In genomic region chr2:158740591-158740990, GRCh38 we compare ENCODE assay signal across 23 cellular contexts. TPM values are rescaled to one million over a fixed set of nuclear protein-coding genes. Genes with fewer than 3 reads are reported as not detected.
DNase-seq lines count a peak whose midpoint lies in the region; ATAC-seq and TF ChIP-seq lines count a peak whose summit lies in the region.
"Had no signal": no experiment of that assay in that cellular context is flagged by ENCODE, and none has a peak within 500 bp of the region (broad histone marks: within the 10 kb centered on the region; RNA-seq: fewer than 3 reads in every experiment).

No MANE protein-coding gene starts in this region.

- H3K4me1 Mint-ChIP-seq in mesothelial cell of epicardium: peaks cover 31% of the 10 kb centered on the region
- H3K4me1 Mint-ChIP-seq: activated naive CD4-positive, alpha-beta T cell treated with anti-CD3 and anti-CD28 coated beads, Interleukin-2, amount 50 U/mL, for 24 hours; B cell had no signal

- H3K9me2 ChIP-seq in PC-3 (replicated peaks; ENCODE audit: low read length): no peaks in the 10 kb centered on the region

- H3K4me3 Mint-ChIP-seq in mesothelial cell of epicardium: no peak overlapping the region
- H3K4me3 Mint-ChIP-seq: activated naive CD4-positive, alpha-beta T cell treated with anti-CD3 and anti-CD28 coated beads, Interleukin-2, amount 50 U/mL, for 24 hours; B cell; naive B cell had no signal

- H3K9ac ChIP-seq in PC-3 (ENCODE audit: low read length): no peak overlapping the region
- H3K9ac ChIP-seq: KMS-11, parathyroid adenoma had no signal

- no peaks in the 10 kb centered on the region for H3F3A ChIP-seq in PC-3 (ENCODE audit: low read length, unreplicated experiment)

- ATAC-seq in PC-3 (no peak), GM21528 (IDR thresholded peaks at IDR 0.05; ENCODE audit: low FRiP score, unreplicated experiment) (no peak), GM18502 (IDR thresholded peaks at IDR 0.05; ENCODE audit: poor library complexity, unreplicated experiment) (no peak)

- no peaks in the 10 kb centered on the region for H4K20me1 ChIP-seq in PC-3 (ENCODE audit: low read length)

- POLR2A ChIA-PET in PC-3 (lab: Charles Lee; ENCODE audit: unreplicated experiment): no interaction called here

- TF ChIP-seq CTCF in HFF-Myc (IDR thresholded peaks at IDR 0.05; ENCODE audit: low read depth, low read length, missing control alignments): no peak
- no peak for TF ChIP-seq CTCF in PC-3 (conservative IDR thresholded peaks at IDR 0.05; ENCODE audit: low read depth, low read length)
- TF ChIP-seq CTCF in epithelial cell of esophagus (IDR thresholded peaks at IDR 0.05; ENCODE audit: insufficient read depth, low read depth, low read length, missing control alignments): no peak
- TF ChIP-seq CTCF in mesothelial cell of epicardium (IDR thresholded peaks at IDR 0.05; ENCODE audit: unreplicated experiment): no peak

- BruUV-seq in PC-3 (replicated peaks; lab: Mats Ljungman, UMichigan): no TSS peak

- DNase-seq in HFF-Myc (ENCODE audit: extremely low read depth, low read depth): peak; percentile 72
- DNase-seq in PC-3: peak; percentile 66
- peak; percentile 63 for DNase-seq in epithelial cell of esophagus (ENCODE audit: low read depth)
- no peak for DNase-seq in mesothelial cell of epicardium (ENCODE audit: low spot score in 2 of 2, unreplicated experiment in 2 of 2)
- DNase-seq in NCI-H1436 (lab: John Stamatoyannopoulos, UW): no peak
- DNase-seq in activated naive CD4-positive, alpha-beta T cell treated with anti-CD3 and anti-CD28 coated beads, Interleukin-2, amount 50 U/mL, for 16 hours: no peak
- DNase-seq: activated CD4-positive, alpha-beta T cell treated with anti-CD3 and anti-CD28 coated beads, Interleukin-2, amount 50 U/mL, for 4 hours; Calu3; central memory CD4-positive, alpha-beta T cell; effector CD8-positive, alpha-beta T cell; naive B cell; NCI-H1105 treated with DMSO at 0.1 percent for 48 hours; tibial artery had no signal

- CTCF ChIA-PET in PC-3 (lab: Charles Lee): no interaction called here

- peaks cover 5% of the 10 kb centered on the region for H3K27me3 Mint-ChIP-seq in mesothelial cell of epicardium (ENCODE audit: low read depth)

- H3K9me3 Mint-ChIP-seq in mesothelial cell of epicardium: no peaks in the 10 kb centered on the region
- H3K9me3 Mint-ChIP-seq: activated naive CD4-positive, alpha-beta T cell treated with anti-CD3 and anti-CD28 coated beads, Interleukin-2, amount 50 U/mL, for 24 hours; naive B cell had no signal

- H3K27ac Mint-ChIP-seq in mesothelial cell of epicardium: peak overlapping the region; percentile 6
- H3K27ac Mint-ChIP-seq: activated naive CD4-positive, alpha-beta T cell treated with anti-CD3 and anti-CD28 coated beads, Interleukin-2, amount 50 U/mL, for 24 hours; B cell; naive B cell had no signal

- H3K4me1 ChIP-seq in PC-3 (ENCODE audit: insufficient read depth, low read length): peaks cover 6% of the 10 kb centered on the region; the same call in 1 of the 2 replicates
- H3K4me1 ChIP-seq: parathyroid adenoma, tibial artery had no signal

- no peaks in the 10 kb centered on the region for H3K27me3 ChIP-seq in PC-3 (ENCODE audit: low read length)

- no peaks in the 10 kb centered on the region for H3K79me2 ChIP-seq in PC-3 (ENCODE audit: low read length)
- H3K79me2 ChIP-seq: parathyroid adenoma had no signal

- no peak overlapping the region for H3K4me2 ChIP-seq in PC-3 (ENCODE audit: low read length)
- H3K4me2 ChIP-seq: KMS-11, smooth muscle cell had no signal

- intact Hi-C loops in PC-3 (cut with micrococcal nuclease): loop anchor here (10.0 kb wide), 1 partner anchor 76 kb away; no protein-coding TSS in a partner anchor

- H2AFZ ChIP-seq in PC-3 (ENCODE audit: low read length): no peak overlapping the region
- H2AFZ ChIP-seq: parathyroid adenoma had no signal

- no peak overlapping the region for H3K27ac ChIP-seq in PC-3 (ENCODE audit: low read length)
- H3K27ac ChIP-seq: KMS-11, parathyroid adenoma, tibial artery had no signal

- H3K4me3 ChIP-seq in HFF-Myc (replicated peaks; ENCODE audit: low read depth, low read length) (no peak overlapping the region), PC-3 (ENCODE audit: low read length) (no peak overlapping the region), epithelial cell of esophagus (ENCODE audit: low read length) (no peak overlapping the region)
- H3K4me3 ChIP-seq: lung, smooth muscle cell, tibial artery had no signal

- no peaks in the 10 kb centered on the region for H3K36me3 Mint-ChIP-seq in mesothelial cell of epicardium
- H3K36me3 Mint-ChIP-seq: activated naive CD4-positive, alpha-beta T cell treated with anti-CD3 and anti-CD28 coated beads, Interleukin-2, amount 50 U/mL, for 24 hours; naive B cell had no signal

- no peaks in the 10 kb centered on the region for H3K36me3 ChIP-seq in PC-3 (ENCODE audit: low read depth, low read length)
- H3K36me3 ChIP-seq: tibial artery had no signal

- H3K9me3 ChIP-seq in PC-3 (ENCODE audit: low read length): no peaks in the 10 kb centered on the region
- H3K9me3 ChIP-seq: tibial artery had no signal

RNA-seq across cellular contexts. Expression of gene DAPL1, which starts 54.5 kb away (rescaled TPM):
- total RNA-seq in PC-3 (2014; rRNA removed) (not detected in 2 replicates), mesothelial cell of epicardium (0.71 TPM in 1 of 3 replicates, not detected in the others)
- total RNA-seq: B cell, Calu3, frontal cortex, H1, lung, smooth muscle cell had no signal

Comparison
In these comparisons a context has a peak if more than half of its experiments do, and no peak if none do; other contexts are left out.
1. DNase-seq: peak in HFF-Myc (single experiment), PC-3 (single experiment) and epithelial cell of esophagus (single experiment); none in mesothelial cell of epicardium (0 of 2), NCI-H1436 (single experiment) and activated naive CD4-positive, alpha-beta T cell treated with anti-CD3 and anti-CD28 coated beads, Interleukin-2, amount 50 U/mL, for 16 hours (single experiment).